20 cellular contexts compared by ENCODE assay signal in genomic region chr13:100461309-100462035, GRCh38.
A peak's percentile ranks its signal among the peaks of the same experiment; 100 is the strongest.
DNase-seq lines count a peak whose midpoint lies in the region; ATAC-seq and TF ChIP-seq lines count a peak whose summit lies in the region.
"Had no signal": no experiment of that assay in that cellular context is flagged by ENCODE, and none has a peak within 500 bp of the region (broad histone marks: within the 10 kb centered on the region; RNA-seq: fewer than 3 reads in every experiment).

No MANE protein-coding gene starts in this region.

- H3K27ac ChIP-seq in sigmoid colon: no peak overlapping the region
- H3K27ac ChIP-seq: ascending aorta, colonic mucosa, left lung, uterus, VCaP had no signal

- ATAC-seq in GM19328 (IDR thresholded peaks at IDR 0.05; ENCODE audit: unreplicated experiment) (no peak), GM19351 (IDR thresholded peaks at IDR 0.05; ENCODE audit: unreplicated experiment) (no peak)
- ATAC-seq: activated CD8-positive, alpha-beta T cell treated with anti-CD3 and anti-CD28 coated beads for 36 hours; left lung had no signal

- H3K27me3 ChIP-seq in iPS-15b (ENCODE audit: control insufficient read depth, insufficient read depth, low read length): no peaks in the 10 kb centered on the region
- H3K27me3 ChIP-seq in sigmoid colon: no peaks in the 10 kb centered on the region
- H3K27me3 ChIP-seq: ascending aorta, colonic mucosa, left lung, uterus had no signal

- peak overlapping the region; percentile 0 for H3K9ac ChIP-seq in iPS-15b (ENCODE audit: low read depth, low read length)

- H3K4me3 ChIP-seq in iPS-15b (ENCODE audit: low read depth, low read length) (no peak overlapping the region), sigmoid colon (no peak overlapping the region)
- H3K4me3 ChIP-seq: ascending aorta, colonic mucosa, HAP-1, left lung, uterus had no signal

- H3K4me1 ChIP-seq in iPS-15b (ENCODE audit: control insufficient read depth, insufficient read depth, low read length): peaks cover 14% of the 10 kb centered on the region
- no peaks in the 10 kb centered on the region for H3K4me1 ChIP-seq in sigmoid colon
- H3K4me1 ChIP-seq: ascending aorta, colonic mucosa, HAP-1, left lung, uterus had no signal

- in situ Hi-C loops in G401 (cut with HindIII; ENCODE audit: low sequenced_read_pairs): no loop called here

- TF ChIP-seq EP300 in sigmoid colon (IDR thresholded peaks at IDR 0.05): no peak

- TF ChIP-seq POLR2A in sigmoid colon (IDR thresholded peaks at IDR 0.05): no peak

- DNase-seq in G401 (ENCODE audit: low spot score) (peak; percentile 19), NCI-H1930 (lab: John Stamatoyannopoulos, UW) (peak; percentile 72 to 84), RPMI8226 (peak; percentile 47), sigmoid colon (no peak)
- DNase-seq in NK-92 treated with Interleukin-12 subunit alpha and Interleukin-12 subunit beta, amount 100 ng/mL, for 24 hours (lab: John Stamatoyannopoulos, UW): no peak
- DNase-seq: activated CD8-positive, alpha-beta T cell treated with anti-CD3 and anti-CD28 coated beads for 36 hours; colonic mucosa; hypothalamus; left lung; naive B cell; NCI-H1694 treated with DMSO at 0.1 percent for 48 hours; posterior cingulate gyrus; stimulated activated CD4-positive, alpha-beta T cell treated with anti-CD3 and anti-CD28 coated beads, Interleukin-12 subunit alpha, Interleukin-12 subunit beta, amount 100 ng/mL, for 4 hours; uterus had no signal

- WGBS in sigmoid colon, 2 donors: 87 to 91% methylated on average over 5 of the region's 5 CpGs

- TF ChIP-seq CTCF in sigmoid colon (IDR thresholded peaks at IDR 0.05): no peak

- no peaks in the 10 kb centered on the region for H3K36me3 ChIP-seq in iPS-15b (ENCODE audit: control insufficient read depth, insufficient read depth, low read length)
- no peaks in the 10 kb centered on the region for H3K36me3 ChIP-seq in sigmoid colon
- H3K36me3 ChIP-seq: colonic mucosa, HAP-1, left lung, uterus had no signal

- intact Hi-C loops in sigmoid colon (cut with DNase I): no loop called here

- H3K9me3 ChIP-seq in iPS-15b (ENCODE audit: control insufficient read depth, insufficient read depth, low read length) (no peaks in the 10 kb centered on the region), sigmoid colon (peaks cover 0 to 7% (median 0%) of the 10 kb centered on the region in 4 donors)
- H3K9me3 ChIP-seq: colonic mucosa, HAP-1, uterus had no signal

Comparison
In these comparisons a context has a peak if more than half of its experiments do, and no peak if none do; other contexts are left out.
1. DNase-seq: peak in G401 (single experiment), NCI-H1930 (2 of 2) and RPMI8226 (single experiment); none in sigmoid colon (single experiment) and NK-92 treated with Interleukin-12 subunit alpha and Interleukin-12 subunit beta, amount 100 ng/mL, for 24 hours (single experiment).